25 cellular contexts compared by ENCODE assay signal in the genomic region with DNA sequence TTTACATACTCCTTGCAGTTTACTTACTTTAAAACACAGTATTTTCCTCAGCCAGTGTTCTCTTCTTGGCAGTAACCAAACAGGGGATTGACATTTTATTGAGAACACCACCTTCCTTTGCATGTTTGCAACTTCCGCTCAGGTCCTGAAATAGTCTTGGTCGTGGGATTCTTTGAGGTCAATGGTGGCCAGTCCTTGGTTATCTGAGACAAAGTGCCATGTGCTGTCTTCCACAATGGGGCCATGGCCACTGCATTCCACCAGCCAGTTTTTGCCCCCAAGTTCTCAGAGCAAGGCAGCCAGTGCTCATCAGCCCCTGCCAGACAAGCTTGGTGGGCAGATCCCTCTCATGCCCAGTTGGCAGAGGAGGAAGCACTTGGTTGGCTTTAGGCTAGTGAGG. TPM values are rescaled to one million over a fixed set of nuclear protein-coding genes. Genes with fewer than 3 reads are reported as not detected.
DNase-seq lines count a peak whose midpoint lies in the region; ATAC-seq, FAIRE-seq and TF ChIP-seq lines count a peak whose summit lies in the region.
"Had no signal": no experiment of that assay in that cellular context is flagged by ENCODE, and none has a peak within 500 bp of the region (broad histone marks: within the 10 kb centered on the region; RNA-seq: fewer than 3 reads in every experiment).

No MANE protein-coding gene starts in this region.

- no peak overlapping the region for H3K4me2 ChIP-seq in Loucy (ENCODE audit: low read depth, low read length, poor library complexity, severe bottlenecking)
- H3K4me2 ChIP-seq in H1 (ENCODE audit: insufficient read depth in 1 of 2, low read depth in 2 of 2, low read length in 2 of 2), result no peak overlapping the region
- no peak overlapping the region for H3K4me2 ChIP-seq in trophoblast cell (ENCODE audit: low read length)
- H3K4me2 ChIP-seq: A549; BLaER1 treated with 17β-estradiol and CSF1 and Interleukin-3, amounts not matched to agents 10 nM and 100 nM had no signal

- no peak for TF ChIP-seq EP300 in H1 (IDR thresholded peaks at IDR 0.05; ENCODE audit: borderline replicate concordance in 1 of 2, low read depth in 2 of 2, low read length in 2 of 2)

- H3K27me3 Mint-ChIP-seq in type B pancreatic cell, result no peaks in the 10 kb centered on the region
- H3K27me3 Mint-ChIP-seq: CD4-positive, alpha-beta memory T cell had no signal

- H3K9ac ChIP-seq in Loucy (ENCODE audit: low read depth, low read length, poor library complexity, severe bottlenecking), result no peak overlapping the region
- no peak overlapping the region for H3K9ac ChIP-seq in H1 (replicated peaks in 1 of 4; ENCODE audit: extremely low read depth in 1 of 4, low read depth in 3 of 4, low read length in 3 of 4)
- H3K9ac ChIP-seq in trophoblast cell (ENCODE audit: low read length), result no peak overlapping the region
- H3K9ac ChIP-seq: BLaER1 treated with 17β-estradiol and CSF1 and Interleukin-3, amounts not matched to agents 10 nM and 100 nM; GM23248 had no signal

- TF ChIP-seq RAD21 in H1 (IDR thresholded peaks at IDR 0.05 in 1 of 2, conservative IDR thresholded peaks at IDR 0.05 in 1 of 2; ENCODE audit: low read depth in 2 of 2, low read length in 2 of 2), result no peak

- peaks cover 9% of the 10 kb centered on the region for H3K4me1 Mint-ChIP-seq in type B pancreatic cell (ENCODE audit: unreplicated experiment)
- H3K4me1 Mint-ChIP-seq: CD4-positive, alpha-beta memory T cell had no signal

- no peak overlapping the region for H2BK20ac ChIP-seq in H1 (ENCODE audit: low read length)

- H3K4me1 ChIP-seq in Loucy (ENCODE audit: insufficient read depth, low read length, poor library complexity, severe bottlenecking) (no peaks in the 10 kb centered on the region), H1 (replicated peaks in 1 of 4; ENCODE audit: control insufficient read depth in 3 of 4, insufficient read depth in 4 of 4, low read length in 3 of 4) (0 out of 7 replicates have a peak, but pooled peaks cover 0 to 2% (median 0%) of the 10 kb centered on the region in 4 experiments), trophoblast cell (ENCODE audit: control insufficient read depth in 1 of 2, insufficient read depth in 2 of 2, low read length in 2 of 2) (peaks cover 2% of the 10 kb centered on the region in 2 experiments)
- H3K4me1 ChIP-seq: A549, BE2C had no signal

- POLR2A ChIA-PET in H1 (lab: Charles Lee; ENCODE audit: partially characterized antibody), result interaction anchor here (1.6 kb wide), 1 partner anchor 11 kb away, joined by 5 read pairs; no protein-coding TSS in a partner anchor

- H2AFZ ChIP-seq in Loucy (ENCODE audit: low read length), result 0 out of 2 replicates have a peak overlapping the region, but pooled peaks have one; percentile 40
- H2AFZ ChIP-seq in H1 (ENCODE audit: low read length), result no peak overlapping the region
- H2AFZ ChIP-seq in trophoblast cell (ENCODE audit: insufficient read depth, low read length, poor library complexity), result no peak overlapping the region
- H2AFZ ChIP-seq: GM23248 had no signal

- no peak overlapping the region for H2AK5ac ChIP-seq in H1 (ENCODE audit: low read depth, low read length)
- no peak overlapping the region for H2AK5ac ChIP-seq in trophoblast cell (ENCODE audit: low read length)

- H4K20me1 ChIP-seq in Loucy (ENCODE audit: insufficient read depth, low read length, poor library complexity, severe bottlenecking) (no peaks in the 10 kb centered on the region), H1 (replicated peaks in 1 of 2; ENCODE audit: control insufficient read depth in 1 of 2, insufficient read depth in 2 of 2, low read length in 2 of 2) (peaks cover 0 to 3% of the 10 kb centered on the region in 2 experiments)
- H4K20me1 ChIP-seq: BLaER1 treated with 17β-estradiol and CSF1 and Interleukin-3, amounts not matched to agents 10 nM and 100 nM had no signal

- peak overlapping the region; percentile 91 for H3K27ac ChIP-seq in VCaP
- 0 out of 2 replicates have a peak overlapping the region, but pooled peaks have one; percentile 23 for H3K27ac ChIP-seq in H1 (ENCODE audit: low read depth, low read length)
- H3K27ac ChIP-seq in trophoblast cell (ENCODE audit: low read depth, low read length), result no peak overlapping the region
- H3K27ac ChIP-seq: A549; BLaER1 treated with 17β-estradiol and CSF1 and Interleukin-3, amounts not matched to agents 10 nM and 100 nM; GM23248 had no signal

- no peaks in the 10 kb centered on the region for H3F3A ChIP-seq in Loucy (ENCODE audit: low read depth)

- H3K27me3 ChIP-seq in Loucy (ENCODE audit: insufficient read depth, low read length, poor library complexity, severe bottlenecking) (no peaks in the 10 kb centered on the region), H1 (replicated peaks in 1 of 4; ENCODE audit: control insufficient read depth in 3 of 4, extremely low read depth in 1 of 4, insufficient read depth in 3 of 4, low read length in 3 of 4) (no peaks in the 10 kb centered on the region), trophoblast cell (ENCODE audit: insufficient read depth, low read length) (no peaks in the 10 kb centered on the region)
- H3K27me3 ChIP-seq: BE2C; BLaER1 treated with 17β-estradiol and CSF1 and Interleukin-3, amounts not matched to agents 10 nM and 100 nM had no signal

- no peak overlapping the region for H3K4me3 ChIP-seq in Loucy (ENCODE audit: low read length, poor library complexity, severe bottlenecking)
- no peak overlapping the region for H3K4me3 ChIP-seq in H1 (ENCODE audit: extremely low read depth in 1 of 4, insufficient read depth in 2 of 4, low read depth in 3 of 4, low read length in 4 of 4)
- H3K4me3 ChIP-seq in trophoblast cell (ENCODE audit: low read depth, low read length), result no peak overlapping the region
- H3K4me3 ChIP-seq: A549; BLaER1 treated with 17β-estradiol and CSF1 and Interleukin-3, amounts not matched to agents 10 nM and 100 nM; GM23248 had no signal

- DNase-seq in H1 (ENCODE audit: low read depth in 1 of 2, low spot score in 2 of 2) (no peak), trophoblast cell (no peak), HPDE6-E6E7 (ENCODE audit: extremely low spot score) (no peak), NCI-H2227 treated with DMSO at 0.1 percent for 48 hours (lab: John Stamatoyannopoulos, UW) (no peak), type B pancreatic cell (ENCODE audit: extremely low spot score, unreplicated experiment) (no peak)
- DNase-seq: 8988T; ACHN; AML-193; BE2C; Calu3; CD4-positive, alpha-beta memory T cell; COR-L47; DMS53; DMS79 treated with DMSO at 0.1 percent for 48 hours; GF-D8; GM23248; H9 had no signal

- no peak overlapping the region for H3K4me3 Mint-ChIP-seq in type B pancreatic cell
- H3K4me3 Mint-ChIP-seq: CD4-positive, alpha-beta memory T cell; H9 had no signal

- no peak overlapping the region for H3K14ac ChIP-seq in H1 (ENCODE audit: insufficient read length)
- peak overlapping the region; percentile 47 for H3K14ac ChIP-seq in trophoblast cell (ENCODE audit: low read length)

- H3K23me2 ChIP-seq in H1 (ENCODE audit: low read depth, low read length), result no peaks in the 10 kb centered on the region

- H3K9me2 ChIP-seq in Loucy (replicated peaks; ENCODE audit: low read depth, low read length), result no peaks in the 10 kb centered on the region

- H3K23ac ChIP-seq in H1 (ENCODE audit: insufficient read length) (no peak overlapping the region), trophoblast cell (ENCODE audit: low read length) (no peak overlapping the region)

- H3K36me3 ChIP-seq in Loucy (ENCODE audit: insufficient read depth, low read length), result no peaks in the 10 kb centered on the region
- H3K36me3 ChIP-seq in H1 (ENCODE audit: control insufficient read depth in 2 of 4, insufficient read depth in 4 of 4, low read length in 3 of 4), result no peaks in the 10 kb centered on the region; a peak in 1 of 8 replicates
- peaks cover 3 to 5% of the 10 kb centered on the region in 2 experiments for H3K36me3 ChIP-seq in trophoblast cell (ENCODE audit: control insufficient read depth in 1 of 2, insufficient read depth in 2 of 2, low read length in 2 of 2)
- H3K36me3 ChIP-seq: BE2C; BLaER1 treated with 17β-estradiol and CSF1 and Interleukin-3, amounts not matched to agents 10 nM and 100 nM had no signal

- no peaks in the 10 kb centered on the region for H3K9me3 Mint-ChIP-seq in type B pancreatic cell
- H3K9me3 Mint-ChIP-seq: CD4-positive, alpha-beta memory T cell; H9 had no signal

- H3K27ac Mint-ChIP-seq in type B pancreatic cell, result no peak overlapping the region
- H3K27ac Mint-ChIP-seq: CD4-positive, alpha-beta memory T cell had no signal

- H2BK12ac ChIP-seq in H1 (ENCODE audit: low read depth, low read length), result no peak overlapping the region
- H2BK12ac ChIP-seq in trophoblast cell (ENCODE audit: low read length), result no peak overlapping the region

- H4K8ac ChIP-seq in H1 (ENCODE audit: extremely low read depth, insufficient read depth, low read length), result peak overlapping the region; percentile 69; the same call in 1 of the 2 replicates
- no peak overlapping the region for H4K8ac ChIP-seq in trophoblast cell (ENCODE audit: low read depth, low read length)

- H3K79me1 ChIP-seq in H1 (ENCODE audit: low read depth, low read length) (peaks cover 10% of the 10 kb centered on the region), trophoblast cell (ENCODE audit: low read length) (no peaks in the 10 kb centered on the region)

- H3K56ac ChIP-seq in H1 (replicated peaks; ENCODE audit: insufficient read length, low read depth, low read length), result no peak overlapping the region

- no peak for TF ChIP-seq CTCF in Loucy (conservative IDR thresholded peaks at IDR 0.05; ENCODE audit: low read length)
- no peak for TF ChIP-seq CTCF in VCaP (conservative IDR thresholded peaks at IDR 0.05)
- no peak for TF ChIP-seq CTCF in H1 (IDR thresholded peaks at IDR 0.05; ENCODE audit: control extremely low read depth in 1 of 3, insufficient read depth in 1 of 3, low read depth in 1 of 3, low read length in 3 of 3)
- TF ChIP-seq CTCF in type B pancreatic cell (conservative IDR thresholded peaks at IDR 0.05), result no peak

- H3K9me3 ChIP-seq in Loucy (ENCODE audit: insufficient read depth, low read depth, low read length), result no peaks in the 10 kb centered on the region
- no peaks in the 10 kb centered on the region for H3K9me3 ChIP-seq in H1 (ENCODE audit: insufficient read depth in 2 of 2, low read depth in 1 of 2, low read length in 1 of 2)
- no peaks in the 10 kb centered on the region for H3K9me3 ChIP-seq in trophoblast cell (ENCODE audit: insufficient read depth, low read depth, low read length)
- H3K9me3 ChIP-seq: A549; BE2C; BLaER1 treated with 17β-estradiol and CSF1 and Interleukin-3, amounts not matched to agents 10 nM and 100 nM had no signal

- no peak overlapping the region for H2BK5ac ChIP-seq in H1 (ENCODE audit: low read depth, low read length)
- H2BK5ac ChIP-seq in trophoblast cell (ENCODE audit: low read depth, low read length, poor library complexity), result no peak overlapping the region

- H3K4ac ChIP-seq in H1 (replicated peaks; ENCODE audit: insufficient read length, low read depth, low read length) (no peak overlapping the region), trophoblast cell (ENCODE audit: low read depth, low read length) (no peak overlapping the region)

- H3K18ac ChIP-seq in H1 (ENCODE audit: extremely low read depth, low read length) (no peak overlapping the region), trophoblast cell (ENCODE audit: low read length) (peak overlapping the region; percentile 39)

- no peak overlapping the region for H2BK15ac ChIP-seq in H1 (ENCODE audit: low read length)

- H4K91ac ChIP-seq in H1 (replicated peaks; ENCODE audit: insufficient read length, low read length) (no peak overlapping the region), trophoblast cell (ENCODE audit: low read depth, low read length) (no peak overlapping the region)

- H3K79me2 ChIP-seq in Loucy (ENCODE audit: insufficient read depth, low read length), result no peaks in the 10 kb centered on the region
- peaks cover 0 to 34% of the 10 kb centered on the region in 2 experiments; a peak in 2 of 4 replicates for H3K79me2 ChIP-seq in H1 (ENCODE audit: control insufficient read depth in 1 of 2, insufficient read depth in 2 of 2, low read length in 2 of 2)
- H3K79me2 ChIP-seq in trophoblast cell (ENCODE audit: control insufficient read depth, insufficient read depth, low read length, poor library complexity), result no peaks in the 10 kb centered on the region

- WGBS in H1 (ENCODE audit: extremely low coverage in 1 of 2, insufficient coverage in 1 of 2, insufficient read length in 1 of 2, insufficient replicate concordance in 2 of 2, low coverage in 1 of 2, low lambda C conversion rate in 2 of 2, missing lambda C conversion rate in 1 of 2), 2 experiments, result 86% methylated on average over 2 of the region's 2 CpGs; no CpG with 5 or more reads in 1 of the 2 experiments
- WGBS in trophoblast cell (ENCODE audit: extremely low coverage, insufficient coverage, insufficient read length), result no CpG with 5 or more reads among the region's 2 CpGs

- no peak for TF ChIP-seq POLR2A in H1 (IDR thresholded peaks at IDR 0.05; ENCODE audit: control extremely low read depth in 1 of 2, low read depth in 2 of 2, low read length in 2 of 2)

- ATAC-seq in GM18520 (IDR thresholded peaks at IDR 0.05; ENCODE audit: unreplicated experiment), result no peak
- ATAC-seq: A549, HCT116 had no signal

- H4K12ac ChIP-seq in trophoblast cell (ENCODE audit: low read depth, low read length), result no peak overlapping the region

- H4K5ac ChIP-seq in H1 (ENCODE audit: insufficient read length, low read depth, low read length), result no peak overlapping the region

- H2BK120ac ChIP-seq in H1 (replicated peaks; ENCODE audit: low read depth, low read length) (no peak overlapping the region), trophoblast cell (ENCODE audit: insufficient read depth, low read length, poor library complexity) (no peak overlapping the region)

- H3K36me3 Mint-ChIP-seq in type B pancreatic cell, result peaks cover 4% of the 10 kb centered on the region
- H3K36me3 Mint-ChIP-seq: CD4-positive, alpha-beta memory T cell had no signal

- FAIRE-seq in H1 (lab: Jason Lieb, UNC), result no peak
- FAIRE-seq: A549, GM12892, GM19239 had no signal

- CTCF ChIA-PET in H1 (lab: Charles Lee; ENCODE audit: partially characterized antibody), result interaction anchor here (1.2 to 2.1 kb wide), 2 partner anchors 11 to 23 kb away, joined by 3 to 7 read pairs; no protein-coding TSS in a partner anchor

RNA-seq across cellular contexts. Expression of gene CMTM4, which starts 22.9 kb away (rescaled TPM):
- total RNA-seq in H1 (2021; fragmentation: NEBNext Ultra II Directional; extraction: Animal tissue kit (Norgen Biotek cat#: 25700)), result 49.4 and 51.7 TPM in 2 replicates
- polyA plus RNA-seq in H1 (2011; rRNA removed), result 35.3 and 46.7 TPM in 2 replicates
- 45.2 TPM for polyA plus RNA-seq in H1 (2011; cell fraction: cytosol; rRNA removed)
- 57.9 TPM for polyA plus RNA-seq in H1 (2011; cell fraction: nucleus; rRNA removed)
- 24.9 to 31.1 TPM (median 30.7 TPM) in 4 replicates for polyA plus RNA-seq in H1 (2012, experiment 1 of 2)
- 6.3 TPM for polyA plus RNA-seq in H1 (2012, experiment 2 of 2)
- polyA plus RNA-seq in H1 (2013, experiment 1 of 2), result 21.7 TPM
- 24.2 TPM for polyA plus RNA-seq in H1 (2013, experiment 2 of 2)
- 78.5 and 82.0 TPM in 2 replicates for polyA minus RNA-seq in H1 (2011; rRNA and poly(A)+ RNA removed)
- 50.3 TPM for polyA minus RNA-seq in H1 (2011; cell fraction: cytosol; rRNA and poly(A)+ RNA removed)
- 41.4 TPM for polyA minus RNA-seq in H1 (2011; cell fraction: nucleus; rRNA and poly(A)+ RNA removed)
- polyA plus RNA-seq in trophoblast cell (2013), result 20.8 and 21.5 TPM in 2 replicates
- 64.4 and 72.1 TPM in 2 replicates for total RNA-seq in type B pancreatic cell (ENCODE audit: low replicate concordance)
